ENCODE assay signal across 16 cellular contexts in genomic region chr5:1342268-1342667, GRCh38. TPM values are rescaled to one million over a fixed set of nuclear protein-coding genes. Genes with fewer than 3 reads are reported as not detected.
DNase-seq lines count a peak whose midpoint lies in the region; ATAC-seq and TF ChIP-seq lines count a peak whose summit lies in the region.
"Had no signal": no experiment of that assay in that cellular context is flagged by ENCODE, and none has a peak within 500 bp of the region (broad histone marks: within the 10 kb centered on the region; RNA-seq: fewer than 3 reads in every experiment).

No MANE protein-coding gene starts in this region.

- TF ChIP-seq CTCF in WERI-Rb-1 (IDR thresholded peaks at IDR 0.05; ENCODE audit: low read depth, low read length) (no peak), lower lobe of right lung (IDR thresholded peaks at IDR 0.05) (no peak)

- intact Hi-C loops in lower lobe of right lung (cut with DNase I), result no loop called here
- intact Hi-C loops in naive thymus-derived CD4-positive, alpha-beta T cell (cut with micrococcal nuclease), result loop anchor here in 1 of 2 donors (10.0 kb wide), 2 partner anchors 183 to 463 kb away; partner anchors contain the start of genes LPCAT1 and NDUFS6

- H3K36me3 ChIP-seq in BLaER1, result peaks cover 63% of the 10 kb centered on the region
- H3K36me3 ChIP-seq in Karpas-422 (ENCODE audit: insufficient read depth, low read length), result peaks cover 25% of the 10 kb centered on the region
- peaks cover 62% of the 10 kb centered on the region for H3K36me3 ChIP-seq in WERI-Rb-1
- H3K36me3 ChIP-seq in lower lobe of right lung, result peaks cover 52% of the 10 kb centered on the region
- peaks cover 0 to 51% (median 26%) of the 10 kb centered on the region in 3 experiments for H3K36me3 ChIP-seq in naive thymus-derived CD4-positive, alpha-beta T cell (ENCODE audit: control insufficient read depth in 2 of 3, insufficient read depth in 3 of 3, low read length in 3 of 3)
- peaks cover 26% of the 10 kb centered on the region for H3K36me3 ChIP-seq in H7 (replicated peaks; ENCODE audit: control insufficient read depth, insufficient read depth, low read length)

- CTCF ChIA-PET in naive thymus-derived CD4-positive, alpha-beta T cell (lab: Charles Lee), result interaction anchor here (0.6 kb wide), 1 partner anchor 111 kb away, joined by 3 read pairs; no protein-coding TSS in a partner anchor

- H3K27me3 Mint-ChIP-seq in naive thymus-derived CD4-positive, alpha-beta T cell, result no peaks in the 10 kb centered on the region

- peak overlapping the region; percentile 96; the same call in 1 of the 2 replicates for H3K4me2 ChIP-seq in BLaER1
- peak overlapping the region; percentile 13 for H3K4me2 ChIP-seq in Karpas-422 (ENCODE audit: low read depth, low read length, poor library complexity, severe bottlenecking)

- no peak overlapping the region for H3K27ac Mint-ChIP-seq in naive thymus-derived CD4-positive, alpha-beta T cell

- H2AFZ ChIP-seq in Karpas-422 (ENCODE audit: low read length), result no peak overlapping the region

- no peak overlapping the region for H3K27ac ChIP-seq in BLaER1
- no peak overlapping the region for H3K27ac ChIP-seq in Karpas-422 (ENCODE audit: low read length)
- peak overlapping the region; percentile 89 for H3K27ac ChIP-seq in WERI-Rb-1
- peak overlapping the region; percentile 33 for H3K27ac ChIP-seq in lower lobe of right lung
- H3K27ac ChIP-seq in naive thymus-derived CD4-positive, alpha-beta T cell (ENCODE audit: low read depth, low read length), result no peak overlapping the region
- H3K27ac ChIP-seq: A549 had no signal

- no peaks in the 10 kb centered on the region for H3K27me3 ChIP-seq in BLaER1
- no peaks in the 10 kb centered on the region for H3K27me3 ChIP-seq in Karpas-422 (ENCODE audit: low read length)
- H3K27me3 ChIP-seq in WERI-Rb-1 (ENCODE audit: insufficient read depth, low read depth, severe bottlenecking), result no peaks in the 10 kb centered on the region
- no peaks in the 10 kb centered on the region for H3K27me3 ChIP-seq in lower lobe of right lung (ENCODE audit: low read depth)
- no peaks in the 10 kb centered on the region for H3K27me3 ChIP-seq in naive thymus-derived CD4-positive, alpha-beta T cell (ENCODE audit: control insufficient read depth in 2 of 2, insufficient read depth in 2 of 2, low read length in 2 of 2)
- H3K27me3 ChIP-seq in H7 (ENCODE audit: control insufficient read depth, insufficient read depth, low read length), result no peaks in the 10 kb centered on the region

- H3K9ac ChIP-seq in BLaER1 (no peak overlapping the region), Karpas-422 (ENCODE audit: low read length) (no peak overlapping the region; the same call in 1 of the 2 replicates)

- peak overlapping the region in 1 of 10 donors; percentile 6 for H3K4me3 Mint-ChIP-seq in naive thymus-derived CD4-positive, alpha-beta T cell
- H3K4me3 Mint-ChIP-seq: CD14-positive monocyte had no signal

- H3K9me3 Mint-ChIP-seq in naive thymus-derived CD4-positive, alpha-beta T cell, result no peaks in the 10 kb centered on the region
- H3K9me3 Mint-ChIP-seq: CD14-positive monocyte had no signal

- no peak for ATAC-seq in lower lobe of right lung
- no peak for ATAC-seq in naive thymus-derived CD4-positive, alpha-beta T cell
- ATAC-seq: A549 had no signal

- POLR2A ChIA-PET in naive thymus-derived CD4-positive, alpha-beta T cell (lab: Charles Lee), result interaction anchor here (0.7 to 1.4 kb wide), 3 partner anchors 10 to 234 kb away, joined by 3 to 6 read pairs (median 5); no protein-coding TSS in a partner anchor

- no peak overlapping the region for H3K4me3 ChIP-seq in BLaER1
- no peak overlapping the region for H3K4me3 ChIP-seq in Karpas-422 (ENCODE audit: low read length)
- no peak overlapping the region for H3K4me3 ChIP-seq in WERI-Rb-1 (ENCODE audit: low read depth, low read length)
- H3K4me3 ChIP-seq in lower lobe of right lung, result no peak overlapping the region
- H3K4me3 ChIP-seq in naive thymus-derived CD4-positive, alpha-beta T cell (ENCODE audit: low read length), result no peak overlapping the region
- no peak overlapping the region for H3K4me3 ChIP-seq in H7 (ENCODE audit: insufficient read depth, low read depth, low read length)
- H3K4me3 ChIP-seq: A549 had no signal

- DNase-seq in Karpas-422, result no peak
- DNase-seq in WERI-Rb-1, result no peak
- no peak for DNase-seq in lower lobe of right lung
- no peak for DNase-seq in naive thymus-derived CD4-positive, alpha-beta T cell
- DNase-seq in NCI-H526 treated with DMSO at 0.1 percent for 48 hours (lab: John Stamatoyannopoulos, UW), result no peak
- DNase-seq in NCI-H2171 treated with DMSO at 0.1 percent for 48 hours (lab: John Stamatoyannopoulos, UW), result no peak
- no peak for DNase-seq in H7
- DNase-seq: DMS 273 treated with DMSO at 0.1 percent for 48 hours, HCEC 1CT, NCI-H1048, NCI-H1436 treated with DMSO at 0.1 percent for 48 hours, NCI-H2029 treated with DMSO at 0.1 percent for 48 hours, SIG-M5 had no signal

- peaks cover 42% of the 10 kb centered on the region for H3K79me2 ChIP-seq in Karpas-422 (ENCODE audit: low read length)

- H3K9me3 ChIP-seq in BLaER1, result no peaks in the 10 kb centered on the region
- no peaks in the 10 kb centered on the region for H3K9me3 ChIP-seq in Karpas-422 (ENCODE audit: low read length)
- H3K9me3 ChIP-seq in WERI-Rb-1 (ENCODE audit: severe bottlenecking), result no peaks in the 10 kb centered on the region
- H3K9me3 ChIP-seq in lower lobe of right lung, result no peaks in the 10 kb centered on the region
- H3K9me3 ChIP-seq in naive thymus-derived CD4-positive, alpha-beta T cell (ENCODE audit: control insufficient read depth in 2 of 3, low read length in 3 of 3), result no peaks in the 10 kb centered on the region
- H3K9me3 ChIP-seq: A549 had no signal

- H3K4me1 Mint-ChIP-seq in naive thymus-derived CD4-positive, alpha-beta T cell, result peaks cover 23 to 47% (median 33%) of the 10 kb centered on the region in 7 donors

- peaks cover 71% of the 10 kb centered on the region for H4K20me1 ChIP-seq in BLaER1
- H4K20me1 ChIP-seq in Karpas-422 (ENCODE audit: insufficient read depth, low read depth, low read length), result 0 out of 2 replicates have a peak, but pooled peaks cover 7% of the 10 kb centered on the region

- peaks cover 0 to 34% (median 17%) of the 10 kb centered on the region in 5 donors for H3K36me3 Mint-ChIP-seq in naive thymus-derived CD4-positive, alpha-beta T cell

- peaks cover 66% of the 10 kb centered on the region for H3K4me1 ChIP-seq in BLaER1
- H3K4me1 ChIP-seq in Karpas-422 (ENCODE audit: low read length), result peaks cover 39% of the 10 kb centered on the region
- peaks cover 35% of the 10 kb centered on the region for H3K4me1 ChIP-seq in lower lobe of right lung
- peaks cover 12 to 18% of the 10 kb centered on the region in 2 donors for H3K4me1 ChIP-seq in naive thymus-derived CD4-positive, alpha-beta T cell (ENCODE audit: control insufficient read depth in 2 of 2, insufficient read depth in 2 of 2, low read length in 2 of 2)

- no peaks in the 10 kb centered on the region for H3K9me2 ChIP-seq in Karpas-422 (replicated peaks; ENCODE audit: insufficient read depth, low read length)

RNA-seq across cellular contexts. Expression of gene CLPTM1L, which starts 2.6 kb away (rescaled TPM):
- total RNA-seq in Karpas-422 (2014; rRNA removed; shearing (Covaris generic); ENCODE audit: low replicate concordance), result 141 and 164 TPM in 2 replicates
- total RNA-seq in lower lobe of right lung, result 135 TPM
- 100 to 1,000 TPM in 1 of 5 experiments, 10 to 100 TPM in 4; 64.9 to 104 (median 71.9) TPM for total RNA-seq in naive thymus-derived CD4-positive, alpha-beta T cell
- 10 to 100 TPM; 27.7 to 49.3 TPM for polyA plus RNA-seq in naive thymus-derived CD4-positive, alpha-beta T cell
- 171 and 173 TPM in 2 replicates for total RNA-seq in H7 (2014; rRNA removed; shearing (Covaris generic))

RNA-seq across cellular contexts. Expression of gene TERT, which starts 47.4 kb away (rescaled TPM):
- total RNA-seq in Karpas-422 (2014; rRNA removed; shearing (Covaris generic); ENCODE audit: low replicate concordance), result 2.2 and 3.3 TPM in 2 replicates
- total RNA-seq in lower lobe of right lung, result not detected
- total RNA-seq in naive thymus-derived CD4-positive, alpha-beta T cell, result 1 to 10 TPM in 3 of 5 experiments, under 1 TPM in 2; 0.13 to 3.3 (median 1.8) TPM
- polyA plus RNA-seq in naive thymus-derived CD4-positive, alpha-beta T cell, result under 1 TPM in 1 of 2 donors, not detected in 1; 0.23 TPM
- 15.1 and 27.1 TPM in 2 replicates for total RNA-seq in H7 (2014; rRNA removed; shearing (Covaris generic))
- polyA plus RNA-seq: CD14-positive monocyte had no signal

Comparison
In these comparisons a context has a peak if more than half of its experiments do, and no peak if none do; other contexts are left out.
1. H3K27ac ChIP-seq: peak in WERI-Rb-1 (single experiment) and lower lobe of right lung (single experiment); none in BLaER1 (single experiment), Karpas-422 (single experiment) and naive thymus-derived CD4-positive, alpha-beta T cell (single experiment).